8 cellular contexts compared by ENCODE assay signal in genomic region chr19:51366050-51366998, GRCh38. TPM values are rescaled to one million over a fixed set of nuclear protein-coding genes. Genes with fewer than 3 reads are reported as not detected.
DNase-seq lines count a peak whose midpoint lies in the region; ATAC-seq and TF ChIP-seq lines count a peak whose summit lies in the region.

ETFB (minus strand) TSS chr19:51366388; CDS start chr19:51366326, 62 bp downstream.

- H3K27me3 ChIP-seq in neuron (ENCODE audit: insufficient read depth, low read length) (peaks cover 4% of the 10 kb centered on the region), stomach smooth muscle (ENCODE audit: control insufficient read depth in 1 of 2, insufficient read depth in 2 of 2, low read length in 2 of 2) (no peaks in the 10 kb centered on the region)

- ATAC-seq in GM21390 (IDR thresholded peaks at IDR 0.05; ENCODE audit: unreplicated experiment), result peak; percentile 41

- H3K27ac ChIP-seq in stomach smooth muscle (ENCODE audit: low read length), result peak within 1 kb of the TSS; percentile 99

- H3K36me3 ChIP-seq in neuron (ENCODE audit: insufficient read depth, low read length), result no peaks in the 10 kb centered on the region
- H3K36me3 ChIP-seq in stomach smooth muscle (ENCODE audit: control insufficient read depth in 2 of 2, insufficient read depth in 2 of 2, low read length in 2 of 2), result no peaks in the 10 kb centered on the region

- H3K9ac ChIP-seq in stomach smooth muscle (ENCODE audit: low read length in 2 of 2), result peak within 1 kb of the TSS; percentile 96

- H3K4me1 ChIP-seq in neuron (ENCODE audit: insufficient read depth, low read length) (peaks cover 17% of the 10 kb centered on the region), stomach smooth muscle (ENCODE audit: control insufficient read depth, insufficient read depth, low read length) (peaks cover 49% of the 10 kb centered on the region)

- TF ChIP-seq EP300 in Ishikawa (IDR thresholded peaks at IDR 0.05; ENCODE audit: borderline replicate concordance), result no peak

- H2AFZ ChIP-seq in neuron (ENCODE audit: low read depth, low read length), result peak within 1 kb of the TSS; percentile 83

- no peaks in the 10 kb centered on the region for H3K9me3 ChIP-seq in neuron (ENCODE audit: low read length)
- no peaks in the 10 kb centered on the region for H3K9me3 ChIP-seq in stomach smooth muscle (ENCODE audit: control insufficient read depth in 2 of 2, low read length in 2 of 2)

- DNase-seq in CMK (ENCODE audit: low read depth) (peak; percentile 97), SK-N-DZ (ENCODE audit: low spot score) (peak; percentile 96), foreskin melanocyte (peak; percentile 94)
- DNase-seq in activated naive CD4-positive, alpha-beta T cell treated with Interleukin-2 at 50 U/mL for 16 hours, result peak; percentile 94

- TF ChIP-seq RAD21 in Ishikawa (IDR thresholded peaks at IDR 0.05; ENCODE audit: low read depth), result no peak

- H3K4me3 ChIP-seq in neuron (ENCODE audit: low read length), result peak within 1 kb of the TSS; percentile 64
- H3K4me3 ChIP-seq in stomach smooth muscle (ENCODE audit: low read length in 2 of 2), result peak within 1 kb of the TSS; percentile 85 to 91

TF ChIP-seq in Ishikawa, 13 proteins besides CTCF, POLR2A, EP300 and RAD21:
- peak; percentile 61; the same call in 1 of the 2 replicates for TF ChIP-seq TAF1 (IDR thresholded peaks at IDR 0.05; ENCODE audit: low read depth)
- peak; percentile 83 for TF ChIP-seq YY1 (IDR thresholded peaks at IDR 0.05; ENCODE audit: low read depth)
- TF ChIP-seq FOXM1 (IDR thresholded peaks at IDR 0.05; ENCODE audit: borderline replicate concordance, low read depth), result no peak
- TF ChIP-seq REST (IDR thresholded peaks at IDR 0.05; ENCODE audit: low read depth), result no peak
- TF ChIP-seq CEBPB (IDR thresholded peaks at IDR 0.05), result no peak
- TF ChIP-seq TCF12 (IDR thresholded peaks at IDR 0.05; ENCODE audit: low read depth), result no peak
- no peak for TF ChIP-seq EGR1 (IDR thresholded peaks at IDR 0.05)
- TF ChIP-seq CREB1 (IDR thresholded peaks at IDR 0.05; ENCODE audit: low read depth), result no peak
- peak; percentile 72 for TF ChIP-seq MAX (IDR thresholded peaks at IDR 0.05)
- no peak for TF ChIP-seq USF1 (IDR thresholded peaks at IDR 0.05)
- no peak for TF ChIP-seq NFIC (IDR thresholded peaks at IDR 0.05)
- TF ChIP-seq ZBTB7A (IDR thresholded peaks at IDR 0.05; ENCODE audit: low read depth), result peak; percentile 91
- TF ChIP-seq TEAD4 (IDR thresholded peaks at IDR 0.05), result no peak
TF ChIP-seq in Ishikawa: peak in this region for 4.

RNA-seq across cellular contexts. Expression of gene ETFB, which starts in this region (rescaled TPM):
- 85.5 and 98.6 TPM in 2 replicates for polyA plus RNA-seq in SK-N-DZ (2014; cell fraction: cytosol; rRNA removed)
- 39.1 and 40.7 TPM in 2 replicates for polyA plus RNA-seq in SK-N-DZ (2014; cell fraction: nucleus; rRNA removed)

Comparison
In these comparisons a context has a peak if more than half of its experiments do, and no peak if none do; other contexts are left out.
1. Peak in every context shown above with its lines: DNase-seq, ATAC-seq, H3K4me3 ChIP-seq and H3K27ac ChIP-seq.